1 cellular context compared by ENCODE assay signal in the genomic region with DNA sequence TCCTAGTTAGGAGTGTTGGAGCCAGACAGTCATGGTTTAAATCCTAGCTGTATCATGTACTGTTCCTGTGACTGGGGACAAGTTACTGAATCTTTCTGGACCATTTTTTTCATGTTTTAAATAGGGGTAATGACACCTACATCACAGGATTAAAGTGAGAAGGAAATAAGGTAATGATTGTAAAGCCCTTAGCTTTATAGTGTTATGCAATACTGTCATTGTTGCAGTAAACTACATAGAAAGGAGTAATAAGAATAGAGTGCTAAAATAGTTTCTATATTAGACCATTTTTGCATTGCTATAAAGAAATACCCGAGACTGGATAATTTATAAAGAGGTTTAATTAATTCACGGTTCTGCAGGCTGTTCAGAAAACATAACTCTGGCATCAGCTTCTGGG.
A peak's percentile ranks its signal among the peaks of the same experiment; 100 is the strongest.
TF ChIP-seq lines count a peak whose summit lies in the region.

No MANE protein-coding gene starts in this region.

TF ChIP-seq in HepG2, 621 proteins besides CTCF, POLR2A, EP300 and RAD21:
- no peak for TF ChIP-seq ZNF607 (CRISPR knock-in tag; IDR thresholded peaks at IDR 0.05; ENCODE audit: borderline replicate concordance)
- TF ChIP-seq CEBPB (IDR thresholded peaks at IDR 0.05; ENCODE audit: borderline replicate concordance, low read depth, low read length) = peak; percentile 54; the same call in 1 of the 2 replicates
